18 cellular contexts compared by ENCODE assay signal in genomic region chr6:115947964-115948541, GRCh38.
"Had no signal": no experiment of that assay in that cellular context is flagged by ENCODE, and none has a peak within 500 bp of the region (broad histone marks: within the 10 kb centered on the region; RNA-seq: fewer than 3 reads in every experiment).

No MANE protein-coding gene starts in this region.

- FAIRE-seq: TTC549 had no signal

- ATAC-seq: gastrocnemius medialis; psoas muscle; stimulated activated naive CD8-positive, alpha-beta T cell treated with anti-CD3 and anti-CD28 coated beads, Interleukin-15, Interleukin-2, amounts not matched to agents 100 U/mL and 50 U/mL, for 24 hours; T-helper 17 cell had no signal

- H3K4me1 ChIP-seq: adrenal gland, gastrocnemius medialis, psoas muscle had no signal

- H3K27ac ChIP-seq: adrenal gland, epithelial cell of prostate, gastrocnemius medialis, psoas muscle had no signal

- H3K9me3 ChIP-seq: adrenal gland, gastrocnemius medialis had no signal

- DNase-seq: activated B cell treated with CpG ODN at 0.5 μM for 24 hours; activated CD4-positive, alpha-beta T cell treated with anti-CD3 and anti-CD28 coated beads, Interleukin-2, amount 10 ng/mL, durations not matched to agents 7 days and 5 days; activated naive CD4-positive, alpha-beta T cell treated with anti-CD3 and anti-CD28 coated beads, Interleukin-2, amount 50 U/mL, for 16 hours; activated T-cell treated with anti-CD3 and anti-CD28 coated beads for 4 hours; adrenal gland; central memory CD4-positive, alpha-beta T cell; effector memory CD4-positive, alpha-beta T cell; gastrocnemius medialis; hippocampal formation; mammary epithelial cell; occipital lobe; psoas muscle; stimulated activated CD4-positive, alpha-beta T cell treated with anti-CD3 and anti-CD28 coated beads, Interleukin-4, amount 100 ng/mL, for 1 hour; stimulated activated CD8-positive, alpha-beta memory T cell treated with anti-CD3 and anti-CD28 coated beads, Interleukin-4, amount 100 ng/mL, for 48 hours; stimulated activated naive CD8-positive, alpha-beta T cell treated with anti-CD3 and anti-CD28 coated beads, Interleukin-15, Interleukin-2, amounts not matched to agents 100 U/mL and 50 U/mL, for 24 hours; T-helper 17 cell had no signal

- H3K4me3 ChIP-seq: adrenal gland, gastrocnemius medialis, psoas muscle had no signal

- H3K36me3 ChIP-seq: adrenal gland had no signal

- H3K27me3 ChIP-seq: adrenal gland, gastrocnemius medialis had no signal
